In the genomic region with DNA sequence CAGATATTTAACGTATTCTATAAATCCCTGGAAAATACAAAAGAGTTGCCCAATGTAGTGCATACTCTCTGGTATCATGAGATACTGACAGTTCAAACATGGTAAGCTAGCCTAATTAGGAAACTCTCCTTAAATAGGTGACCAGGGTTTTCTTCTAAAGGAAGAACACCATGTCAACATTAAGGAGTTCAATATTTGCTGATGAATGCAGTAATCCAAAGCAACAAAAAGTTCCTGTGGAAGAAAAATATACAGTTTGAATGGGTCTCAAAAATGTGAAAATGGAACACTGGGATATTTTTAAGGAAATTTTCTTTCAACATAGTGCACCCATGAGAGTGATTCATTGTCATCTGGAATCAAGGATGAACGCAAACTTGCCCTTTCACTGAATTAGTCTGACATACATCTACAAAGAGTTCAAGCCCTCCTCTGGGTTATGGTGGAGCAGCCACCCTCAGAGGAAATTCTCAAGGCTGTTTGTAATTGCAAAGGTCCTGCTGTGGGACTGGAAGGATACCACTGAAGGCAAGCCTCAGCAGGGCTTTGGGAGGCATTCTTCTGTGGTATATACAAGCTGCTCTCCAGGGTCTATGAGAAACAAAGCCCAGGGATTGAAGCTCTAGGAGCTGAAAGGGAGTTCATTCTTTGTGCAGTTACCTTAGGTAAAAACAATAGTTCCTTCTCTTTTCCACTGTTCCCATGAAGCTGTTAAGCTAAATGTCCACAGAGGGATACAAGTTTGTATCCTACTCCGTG, we compare ENCODE assay signal across 15 cellular contexts.
"Had no signal": no experiment of that assay in that cellular context is flagged by ENCODE, and none has a peak within 500 bp of the region (broad histone marks: within the 10 kb centered on the region; RNA-seq: fewer than 3 reads in every experiment).

No MANE protein-coding gene starts in this region.

- H3K27ac ChIP-seq: gastroesophageal sphincter, left ventricle myocardium inferior, parathyroid adenoma, tibial nerve had no signal

- H3K9ac ChIP-seq: parathyroid adenoma had no signal

- H3K4me1 ChIP-seq: gastroesophageal sphincter, left ventricle myocardium inferior, tibial nerve had no signal

- DNase-seq: activated CD4-positive, CD25-positive, alpha-beta regulatory T cell; activated naive CD4-positive, alpha-beta T cell treated with anti-CD3 and anti-CD28 coated beads, Interleukin-2, amount 50 U/mL, for 16 hours; amniotic stem cell; effector memory CD8-positive, alpha-beta T cell; left ventricle myocardium inferior; small intestine had no signal

- H3K79me2 ChIP-seq: parathyroid adenoma had no signal

- H3K9me3 Mint-ChIP-seq: activated T-helper 2 cell treated with anti-CD3 and anti-CD28 coated beads, Interferon-gamma antibody, Interleukin-2, Interleukin-4, amounts not matched to agents 10 μg/mL and 5 μg/mL and 100 μg/mL, durations not matched to agents 14 hours and 24 hours and 36 hours; nephron had no signal

- H3K4me3 Mint-ChIP-seq: brain; dendritic cell treated with granulocyte-macrophage colony-stimulating factor and Interleukin-4, amounts not matched to agents 40 ng/mL and 50 ng/mL, for 4 days; effector memory CD8-positive, alpha-beta T cell; memory B cell; nephron; stimulated activated effector memory CD8-positive, alpha-beta T cell treated with anti-CD3 and anti-CD28 coated beads, Interleukin-12 subunit alpha, Interleukin-12 subunit beta, amount 100 ng/mL, for 72 hours had no signal

- H3K27me3 ChIP-seq: gastroesophageal sphincter, tibial nerve had no signal

- H3K27ac Mint-ChIP-seq: activated T-helper 2 cell treated with anti-CD3 and anti-CD28 coated beads, Interferon-gamma antibody, Interleukin-2, Interleukin-4, amounts not matched to agents 10 μg/mL and 5 μg/mL and 100 μg/mL, durations not matched to agents 14 hours and 24 hours and 36 hours; brain; dendritic cell treated with granulocyte-macrophage colony-stimulating factor and Interleukin-4, amounts not matched to agents 40 ng/mL and 50 ng/mL, for 4 days; effector memory CD8-positive, alpha-beta T cell; memory B cell; nephron; stimulated activated effector memory CD8-positive, alpha-beta T cell treated with anti-CD3 and anti-CD28 coated beads, Interleukin-12 subunit alpha, Interleukin-12 subunit beta, amount 100 ng/mL, for 72 hours had no signal

- H3K27me3 Mint-ChIP-seq: dendritic cell treated with granulocyte-macrophage colony-stimulating factor and Interleukin-4, amounts not matched to agents 40 ng/mL and 50 ng/mL, for 4 days; effector memory CD8-positive, alpha-beta T cell; memory B cell had no signal

- H3K36me3 Mint-ChIP-seq: memory B cell; stimulated activated effector memory CD8-positive, alpha-beta T cell treated with anti-CD3 and anti-CD28 coated beads, Interleukin-12 subunit alpha, Interleukin-12 subunit beta, amount 100 ng/mL, for 72 hours had no signal

- H3K36me3 ChIP-seq: gastroesophageal sphincter, left ventricle myocardium inferior, tibial nerve had no signal

- H3K4me1 Mint-ChIP-seq: memory B cell; nephron; stimulated activated effector memory CD8-positive, alpha-beta T cell treated with anti-CD3 and anti-CD28 coated beads, Interleukin-12 subunit alpha, Interleukin-12 subunit beta, amount 100 ng/mL, for 72 hours had no signal

- H3K4me3 ChIP-seq: gastroesophageal sphincter, left ventricle myocardium inferior, tibial nerve had no signal
